In the genomic region with DNA sequence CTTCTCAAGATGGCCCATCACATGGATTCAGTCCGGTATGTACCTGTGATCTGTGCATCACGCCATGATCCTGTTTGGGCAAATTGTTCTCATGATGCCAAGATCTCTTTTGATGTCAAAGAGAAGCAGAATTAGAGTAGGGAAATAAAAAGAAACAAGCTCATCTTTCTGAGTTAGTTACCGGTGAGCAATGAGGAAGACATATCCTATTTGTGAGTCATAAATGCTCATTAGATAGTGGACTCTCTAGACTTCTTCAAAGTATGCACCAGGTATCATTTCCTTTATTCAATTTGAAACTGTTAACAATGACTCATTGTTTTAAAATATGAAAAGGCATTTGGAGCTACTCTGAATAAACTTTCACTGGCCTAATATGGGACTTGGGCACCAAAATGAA, we compare ENCODE assay signal across 20 cellular contexts. TPM values are rescaled to one million over a fixed set of nuclear protein-coding genes. Genes with fewer than 3 reads are reported as not detected.
DNase-seq lines count a peak whose midpoint lies in the region; ATAC-seq, FAIRE-seq and TF ChIP-seq lines count a peak whose summit lies in the region.
"Had no signal": no experiment of that assay in that cellular context is flagged by ENCODE, and none has a peak within 500 bp of the region (broad histone marks: within the 10 kb centered on the region; RNA-seq: fewer than 3 reads in every experiment).

No MANE protein-coding gene starts in this region.

- peak overlapping the region; percentile 48 for H2AFZ ChIP-seq in mammary epithelial cell (ENCODE audit: low read depth, low read length)

- POLR2A ChIA-PET in GM10248 (lab: Yijun Ruan, JAX): no interaction called here

- peaks cover 16% of the 10 kb centered on the region for H3K4me1 ChIP-seq in mammary epithelial cell (ENCODE audit: insufficient read depth, low read length)
- peaks cover 26% of the 10 kb centered on the region for H3K4me1 ChIP-seq in skeletal muscle satellite cell (ENCODE audit: control insufficient read depth, insufficient read depth, low read length)
- H3K4me1 ChIP-seq: vagina had no signal

- no peaks in the 10 kb centered on the region for H4K20me1 ChIP-seq in mammary epithelial cell (ENCODE audit: insufficient read depth, low read length)

- CTCF ChIA-PET in GM10248 (lab: Yijun Ruan, JAX) (interaction anchor here (1.2 to 1.7 kb wide), 2 partner anchors 47 to 97 kb away, joined by 4 read pairs; no protein-coding TSS in a partner anchor), mammary epithelial cell (lab: Charles Lee; ENCODE audit: low non-redundant PET) (interaction anchor here (0.8 kb wide), 1 partner anchor 222 kb away, joined by 6 read pairs; no protein-coding TSS in a partner anchor)

- H3K79me2 ChIP-seq in mammary epithelial cell (ENCODE audit: insufficient read depth, low read length): no peaks in the 10 kb centered on the region

- no peaks in the 10 kb centered on the region for H3K27me3 ChIP-seq in mammary epithelial cell (ENCODE audit: insufficient read depth, low read length)
- no peaks in the 10 kb centered on the region for H3K27me3 ChIP-seq in skeletal muscle satellite cell (ENCODE audit: control insufficient read depth, insufficient read depth, low read length)
- H3K27me3 ChIP-seq: ovary, vagina had no signal

- H3K36me3 ChIP-seq in mammary epithelial cell (ENCODE audit: insufficient read depth, low read length) (no peaks in the 10 kb centered on the region), skeletal muscle satellite cell (ENCODE audit: insufficient read depth, low read length) (no peaks in the 10 kb centered on the region)
- H3K36me3 ChIP-seq: ovary, vagina had no signal

- no peak for TF ChIP-seq CTCF in GM10248 (IDR thresholded peaks at IDR 0.05; ENCODE audit: control extremely low read depth, extremely low read depth, low read depth, missing control alignments)
- TF ChIP-seq CTCF in mammary epithelial cell (conservative IDR thresholded peaks at IDR 0.05 in 1 of 2, IDR thresholded peaks at IDR 0.05 in 1 of 2; ENCODE audit: extremely low read depth in 1 of 2, insufficient read depth in 1 of 2, low read depth in 1 of 2, low read length in 2 of 2): no peak

- in situ Hi-C loops in mammary epithelial cell (cut with MboI; ENCODE audit: low sequenced_read_pairs in 2 of 2): no loop called here

- no peak overlapping the region for H3K9ac ChIP-seq in mammary epithelial cell (ENCODE audit: insufficient read depth, low read length)
- no peak overlapping the region for H3K9ac ChIP-seq in skeletal muscle satellite cell (ENCODE audit: low read depth, low read length)

- H3K9me3 ChIP-seq in mammary epithelial cell (replicated peaks; ENCODE audit: insufficient read depth, low read length) (no peaks in the 10 kb centered on the region), skeletal muscle satellite cell (replicated peaks; ENCODE audit: low read length) (no peaks in the 10 kb centered on the region)
- H3K9me3 ChIP-seq: ovary, vagina had no signal

- DNase-seq in GM10248 (ENCODE audit: extremely low spot score) (peak; percentile 13), HTR-8/SVneo (ENCODE audit: insufficient read length, low spot score) (peak; percentile 22), mammary epithelial cell (peak; percentile 83), pons (ENCODE audit: low spot score) (no peak)
- DNase-seq in NK-92 treated with Interleukin-12 subunit alpha and Interleukin-12 subunit beta, amount 100 ng/mL, for 24 hours (lab: John Stamatoyannopoulos, UW): no peak
- DNase-seq: activated CD4-positive, alpha-beta T cell treated with anti-CD3 and anti-CD28 coated beads for 48 hours; activated T-cell treated with anti-CD3 and anti-CD28 coated beads, Interleukin-2, amount 50 U/mL, for 1 hour; left colon; NCI-H2081; NCI-H82; ovary; SHP77; small intestine; stimulated activated naive CD4-positive, alpha-beta T cell treated with Interleukin-2 at 50 U/mL for 16 hours had no signal

- dilution Hi-C loops in mammary epithelial cell (cut with HindIII; ENCODE audit: low sequenced_read_pairs): no loop called here

- peak; percentile 38 for FAIRE-seq in HTR-8/SVneo (lab: Jason Lieb, UNC)
- FAIRE-seq: small intestine had no signal

- 9% methylated on average over 3 of the region's 3 CpGs for WGBS in mammary epithelial cell (ENCODE audit: low coverage, missing lambda C conversion rate)

- H3K27ac ChIP-seq in mammary epithelial cell (ENCODE audit: insufficient read depth, low read depth, low read length): peak overlapping the region; percentile 68
- H3K27ac ChIP-seq: ovary, vagina had no signal

- H3K4me3 ChIP-seq in mammary epithelial cell (replicated peaks in 1 of 3; ENCODE audit: insufficient read depth in 1 of 3, low read depth in 2 of 3, low read length in 3 of 3) (no peak overlapping the region), skeletal muscle satellite cell (ENCODE audit: low read length) (no peak overlapping the region)
- H3K4me3 ChIP-seq: ovary, vagina had no signal

- H3K4me2 ChIP-seq in mammary epithelial cell (ENCODE audit: insufficient read depth, low read depth, low read length): peak overlapping the region; percentile 47
- peak overlapping the region; percentile 14 for H3K4me2 ChIP-seq in skeletal muscle satellite cell (ENCODE audit: low read length)

- BruUV-seq in mammary epithelial cell (replicated peaks; lab: Mats Ljungman, UMichigan): no TSS peak

- ATAC-seq in GM18870 (IDR thresholded peaks at IDR 0.05; ENCODE audit: unreplicated experiment): no peak
- ATAC-seq: left colon had no signal

- intact Hi-C loops in mammary epithelial cell (cut with micrococcal nuclease): loop anchor here (1.0 kb wide), 1 partner anchor 8 kb away; a partner anchor contains a TSS

RNA-seq across cellular contexts. Expression of a gene that starts 8.0 kb away (rescaled TPM):
- total RNA-seq in mammary epithelial cell: not detected
- not detected for polyA plus RNA-seq in mammary epithelial cell
- not detected for polyA minus RNA-seq in mammary epithelial cell
- total RNA-seq in skeletal muscle satellite cell (2012; rRNA removed): not detected in 2 replicates
- total RNA-seq: cerebellum, HT-29, left colon, ovary, vagina had no signal
- polyA plus RNA-seq: CD14-positive monocyte, ovary, small intestine had no signal

RNA-seq across cellular contexts. Expression of a gene that starts 8.4 kb away (rescaled TPM):
- total RNA-seq in mammary epithelial cell: not detected
- not detected for polyA plus RNA-seq in mammary epithelial cell
- not detected for polyA minus RNA-seq in mammary epithelial cell
- not detected in 2 replicates for total RNA-seq in skeletal muscle satellite cell (2012; rRNA removed)
- total RNA-seq: cerebellum, HT-29, left colon, ovary, vagina had no signal
- polyA plus RNA-seq: CD14-positive monocyte, ovary, small intestine had no signal

RNA-seq across cellular contexts. Expression of a gene that starts 13.8 kb away (rescaled TPM):
- total RNA-seq in mammary epithelial cell: not detected
- polyA plus RNA-seq in mammary epithelial cell: not detected
- polyA minus RNA-seq in mammary epithelial cell: not detected
- total RNA-seq in skeletal muscle satellite cell (2012; rRNA removed): not detected in 2 replicates
- total RNA-seq: cerebellum, HT-29, left colon, ovary, vagina had no signal
- polyA plus RNA-seq: CD14-positive monocyte, ovary, small intestine had no signal

RNA-seq across cellular contexts. Expression of a gene that starts 17.6 kb away (rescaled TPM):
- not detected for total RNA-seq in mammary epithelial cell
- not detected for polyA plus RNA-seq in mammary epithelial cell
- not detected for polyA minus RNA-seq in mammary epithelial cell
- not detected in 2 replicates for total RNA-seq in skeletal muscle satellite cell (2012; rRNA removed)
- total RNA-seq: cerebellum, HT-29, left colon, ovary, vagina had no signal
- polyA plus RNA-seq: CD14-positive monocyte, ovary, small intestine had no signal

RNA-seq across cellular contexts. Expression of a gene that starts 26.8 kb away (rescaled TPM):
- total RNA-seq in mammary epithelial cell: not detected
- polyA plus RNA-seq in mammary epithelial cell: not detected
- not detected for polyA minus RNA-seq in mammary epithelial cell
- total RNA-seq in skeletal muscle satellite cell (2012; rRNA removed): not detected in 2 replicates
- total RNA-seq: cerebellum, HT-29, left colon, ovary, vagina had no signal
- polyA plus RNA-seq: CD14-positive monocyte, ovary, small intestine had no signal

Comparison
In these comparisons a context has a peak if more than half of its experiments do, and no peak if none do; other contexts are left out.
1. DNase-seq: peak in GM10248 (single experiment), HTR-8/SVneo (single experiment) and mammary epithelial cell (single experiment); none in NK-92 treated with Interleukin-12 subunit alpha and Interleukin-12 subunit beta, amount 100 ng/mL, for 24 hours (single experiment) and pons (single experiment).